Comparison of ENCODE assay signal across 8 cellular contexts in the genomic region with DNA sequence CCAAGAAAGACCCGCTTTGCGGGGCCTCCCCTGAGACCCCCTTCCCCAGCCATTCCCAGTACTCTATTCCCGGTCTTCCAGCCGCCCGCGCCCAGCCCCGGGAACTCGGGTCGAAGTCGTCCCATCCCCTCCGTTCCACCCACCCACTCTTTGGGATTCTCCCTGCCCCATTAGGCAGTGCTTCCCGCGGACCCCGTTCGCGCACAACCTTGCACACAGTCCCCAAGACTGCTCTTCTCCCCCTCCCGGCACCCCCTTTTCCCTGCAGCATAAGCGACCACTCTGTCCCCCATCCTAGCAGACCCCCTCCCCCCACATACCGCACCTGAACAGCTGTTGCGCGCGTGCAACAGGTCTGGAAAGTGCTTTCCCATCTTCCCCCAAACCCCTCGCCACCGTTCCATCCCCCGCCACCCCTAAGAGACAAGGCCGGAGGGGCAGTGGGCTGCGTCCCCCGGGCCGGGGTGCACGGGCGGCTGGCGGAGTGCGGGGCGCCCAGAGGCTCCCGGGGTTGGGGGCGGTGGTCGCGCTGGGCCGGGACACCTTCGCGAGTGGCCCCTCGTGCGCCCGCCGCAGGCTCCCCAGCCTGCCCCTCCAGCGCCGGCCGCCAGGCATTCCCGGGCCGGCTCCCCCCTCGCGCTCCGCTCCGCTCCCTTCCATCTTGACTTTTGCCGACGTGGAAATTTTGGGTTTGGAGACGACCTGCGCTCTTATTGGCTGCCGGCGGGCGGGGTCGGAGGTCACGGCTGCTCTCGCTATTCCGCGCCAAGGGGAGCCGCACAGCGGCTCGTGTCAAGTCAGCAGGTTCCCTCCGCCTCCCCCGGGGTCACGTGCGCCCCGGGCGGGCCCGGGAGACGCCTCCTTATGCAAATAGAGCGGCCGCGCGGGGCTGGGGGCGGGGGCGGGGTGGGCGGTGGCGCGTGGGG.
A peak's percentile ranks its signal among the peaks of the same experiment; 100 is the strongest.
DNase-seq lines count a peak whose midpoint lies in the region; ATAC-seq and TF ChIP-seq lines count a peak whose summit lies in the region.

No MANE protein-coding gene starts in this region.

- 0 out of 2 replicates have a peak, but pooled peaks cover 8% of the 10 kb centered on the region for H4K20me1 ChIP-seq in GM23338 (replicated peaks; ENCODE audit: insufficient read depth)

- H3K36me3 Mint-ChIP-seq in GM23338 (ENCODE audit: low read depth), result peaks cover 21% of the 10 kb centered on the region

- H3K4me1 ChIP-seq in GM23338 (ENCODE audit: insufficient read depth), result peaks cover 42% of the 10 kb centered on the region
- H3K4me1 ChIP-seq in thoracic aorta (ENCODE audit: control insufficient read depth in 1 of 2, low read depth in 2 of 2), result peaks cover 5 to 21% of the 10 kb centered on the region in 2 donors

- H3K4me2 ChIP-seq in GM23338, result peak overlapping the region; percentile 93

- H3K4me3 Mint-ChIP-seq in GM23338, result peak overlapping the region; percentile 88

- DNase-seq in EL (peak; percentile 42), GM23338 (ENCODE audit: low spot score) (peak; percentile 97), LHCN-M2 (ENCODE audit: low read depth) (peak; percentile 26), SHP77 treated with DMSO at 0.1 percent for 48 hours (lab: John Stamatoyannopoulos, UW) (peak; percentile 91), globus pallidus (ENCODE audit: low spot score) (peak; percentile 13), omental fat pad (ENCODE audit: low spot score) (peak; percentile 73), thoracic aorta (ENCODE audit: low spot score) (peak; percentile 49)
- peak; percentile 22 to 86 (median 48) for DNase-seq in activated naive CD4-positive, alpha-beta T cell (lab: John Stamatoyannopoulos, UW)

- H3K9me3 ChIP-seq in thoracic aorta, result no peaks in the 10 kb centered on the region

- peaks cover 48% of the 10 kb centered on the region for H3K4me1 Mint-ChIP-seq in GM23338

- H3K79me2 ChIP-seq in GM23338 (replicated peaks; ENCODE audit: insufficient read depth), result peaks cover 28% of the 10 kb centered on the region

- H3K36me3 ChIP-seq in GM23338 (ENCODE audit: insufficient read depth), result no peaks in the 10 kb centered on the region
- no peaks in the 10 kb centered on the region for H3K36me3 ChIP-seq in thoracic aorta

- H3K9me3 Mint-ChIP-seq in GM23338, result peaks cover 13% of the 10 kb centered on the region

- no peaks in the 10 kb centered on the region for H3F3A ChIP-seq in GM23338 (replicated peaks; ENCODE audit: low read depth)

- peaks cover 11% of the 10 kb centered on the region for H3K27me3 Mint-ChIP-seq in GM23338 (ENCODE audit: insufficient read depth, low read depth, poor library complexity)

- H3K4me3 ChIP-seq in GM23338 (peak overlapping the region; percentile 82), thoracic aorta (peak overlapping the region; percentile 77)

- H3K27ac ChIP-seq in GM23338 (ENCODE audit: low read depth) (peak overlapping the region; percentile 95), thoracic aorta (no peak overlapping the region)

- no peak for TF ChIP-seq CTCF in GM23338 (conservative IDR thresholded peaks at IDR 0.05; ENCODE audit: low read depth in 2 of 2)
- no peak for TF ChIP-seq CTCF in omental fat pad (IDR thresholded peaks at IDR 0.05)
- no peak for TF ChIP-seq CTCF in thoracic aorta (IDR thresholded peaks at IDR 0.05)

- peak overlapping the region; percentile 98 for H3K27ac Mint-ChIP-seq in GM23338

- H3K27me3 ChIP-seq in GM23338 (ENCODE audit: insufficient read depth), result no peaks in the 10 kb centered on the region
- no peaks in the 10 kb centered on the region for H3K27me3 ChIP-seq in thoracic aorta (replicated peaks; ENCODE audit: insufficient read depth)

- no peaks in the 10 kb centered on the region for H3K9me2 ChIP-seq in GM23338 (ENCODE audit: insufficient read depth)

- ATAC-seq in GM23338 (peak; percentile 63), omental fat pad (ENCODE audit: low FRiP score) (peak; percentile 91), thoracic aorta (ENCODE audit: insufficient number of reproducible peaks, low FRiP score, low read depth) (peak; percentile 53)

- no peak overlapping the region for H2AFZ ChIP-seq in GM23338

TF ChIP-seq in GM23338, 12 proteins besides CTCF, POLR2A, EP300 and RAD21:
- TF ChIP-seq JUNB (IDR thresholded peaks at IDR 0.05; ENCODE audit: unreplicated experiment), result no peak
- TF ChIP-seq CREB1 (CRISPR knock-in tag; IDR thresholded peaks at IDR 0.05; ENCODE audit: low read depth), result peak; percentile 38

Comparison
In these comparisons a context has a peak if more than half of its experiments do, and no peak if none do; other contexts are left out.
1. DNase-seq: peak in every context shown above with its lines; median percentile 97 in GM23338; 91 in SHP77 treated with DMSO at 0.1 percent for 48 hours; 73 in omental fat pad; 49 in thoracic aorta; 48 in activated naive CD4-positive, alpha-beta T cell; 42 in EL; 26 in LHCN-M2; 13 in globus pallidus.